Comparison of ENCODE assay signal across 8 cellular contexts in the genomic region with DNA sequence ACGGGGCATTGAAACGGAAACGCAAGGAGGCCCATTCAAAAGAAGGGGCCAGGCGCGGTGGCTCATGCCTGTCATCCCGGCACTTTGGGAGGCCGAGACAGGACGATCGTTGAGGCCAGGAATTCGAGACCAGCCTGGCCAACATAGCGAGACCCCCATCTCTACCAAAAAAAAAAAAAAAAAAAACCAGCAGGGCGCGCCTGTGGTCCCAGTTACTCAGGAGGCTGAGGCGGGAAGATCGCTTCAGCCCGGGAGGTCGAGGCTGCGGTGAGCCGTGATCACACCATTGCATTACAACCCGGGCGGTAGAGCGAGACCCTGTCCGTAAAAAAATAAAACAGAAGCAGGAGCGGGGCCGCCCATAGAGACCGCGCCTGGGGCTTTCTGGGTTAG. TPM values are rescaled to one million over a fixed set of nuclear protein-coding genes. Genes with fewer than 3 reads are reported as not detected.
DNase-seq lines count a peak whose midpoint lies in the region; ATAC-seq, FAIRE-seq and TF ChIP-seq lines count a peak whose summit lies in the region.

No MANE protein-coding gene starts in this region.

- no peaks in the 10 kb centered on the region for H4K20me1 ChIP-seq in GM12878 (ENCODE audit: control insufficient read depth, insufficient read depth)

- H3K27me3 ChIP-seq in ACC112 (ENCODE audit: insufficient read depth, low read length) (no peaks in the 10 kb centered on the region), GM12878 (replicated peaks in 1 of 2; ENCODE audit: control insufficient read depth in 2 of 2, insufficient read depth in 2 of 2, low read length in 1 of 2) (no peaks in the 10 kb centered on the region), mononuclear cell (ENCODE audit: insufficient read depth, low read length) (no peaks in the 10 kb centered on the region)

- FAIRE-seq in GM12878 (lab: Jason Lieb, UNC): peak; percentile 86

- H3K27ac ChIP-seq in ACC112 (ENCODE audit: low read depth, low read length) (peak overlapping the region; percentile 97), GM12878 (ENCODE audit: control insufficient read depth, insufficient read depth) (peak overlapping the region; percentile 91)

- TF ChIP-seq POLR2A in GM12878 (IDR thresholded peaks at IDR 0.05; ENCODE audit: low read depth, low read length): no peak

- TF ChIP-seq EP300 in GM12878 (IDR thresholded peaks at IDR 0.05; ENCODE audit: borderline replicate concordance in 1 of 2, control insufficient read depth in 1 of 2, low read depth in 2 of 2, low read length in 2 of 2): no peak

- peak overlapping the region; percentile 73 for H3K4me2 ChIP-seq in GM12878 (ENCODE audit: control insufficient read depth, insufficient read depth)

- intact Hi-C loops in GM12878 (cut with micrococcal nuclease; ENCODE audit: unreplicated experiment): loop anchor here (5.0 kb wide), 1 partner anchor 67 kb away; a partner anchor contains a TSS

- peaks cover 11% of the 10 kb centered on the region; the same call in 1 of the 2 replicates for H3K36me3 ChIP-seq in ACC112 (ENCODE audit: insufficient read depth, low read length)
- peaks cover 4 to 8% of the 10 kb centered on the region in 2 experiments; a peak in 3 of 4 replicates for H3K36me3 ChIP-seq in GM12878 (ENCODE audit: control insufficient read depth in 2 of 2, insufficient read depth in 2 of 2, low read length in 1 of 2)

- DNase-seq in GM12878 (ENCODE audit: low read depth, low spot score): no peak
- no peak for DNase-seq in GM03348 (ENCODE audit: low spot score)
- DNase-seq in AG08396 (ENCODE audit: low spot score): no peak
- no peak for DNase-seq in SHP77 treated with DMSO at 0.1 percent for 48 hours (lab: John Stamatoyannopoulos, UW)

- no peaks in the 10 kb centered on the region for H3K9me3 ChIP-seq in GM12878 (replicated peaks; ENCODE audit: control insufficient read depth, insufficient read depth, low read length)
- H3K9me3 ChIP-seq in mononuclear cell (ENCODE audit: low read depth, low read length): no peaks in the 10 kb centered on the region

- peak overlapping the region; percentile 88 for H3K9ac ChIP-seq in GM12878 (ENCODE audit: control insufficient read depth, insufficient read depth, low read length)

- TF ChIP-seq CTCF in GM12878 (IDR thresholded peaks at IDR 0.05 in 2 of 3, conservative IDR thresholded peaks at IDR 0.05 in 1 of 3; ENCODE audit: control insufficient read depth in 2 of 3, extremely low read depth in 1 of 3, insufficient read depth in 1 of 3, low read depth in 3 of 3, low read length in 3 of 3): no peak

- WGBS in GM12878 (ENCODE audit: insufficient coverage, insufficient replicate concordance, low lambda C conversion rate, missing lambda C conversion rate): under 1% methylated on average over 27 of the region's 27 CpGs

- SMC1A ChIA-PET in GM12878 (lab: Charles Lee; ENCODE audit: uncharacterized antibody, unreplicated experiment): no interaction called here

- BruUV-seq in GM12878 (replicated peaks; lab: Mats Ljungman, UMichigan): no TSS peak

- TF ChIP-seq RAD21 in GM12878 (IDR thresholded peaks at IDR 0.05; ENCODE audit: insufficient read depth, low read depth, low read length): no peak

- H3K4me3 ChIP-seq in ACC112 (ENCODE audit: low read depth, low read length) (peak overlapping the region; percentile 96), GM12878 (peak overlapping the region; percentile 97), mononuclear cell (ENCODE audit: low read length) (peak overlapping the region; percentile 90)

- ATAC-seq in HG02870 (IDR thresholded peaks at IDR 0.05; ENCODE audit: unreplicated experiment) (peak; percentile 15), GM12878 (no peak; the same call in 2 of the 3 replicates), GM18861 (IDR thresholded peaks at IDR 0.05; ENCODE audit: unreplicated experiment) (no peak)

- RAD21 ChIA-PET in GM12878 (lab: Charles Lee; ENCODE audit: unreplicated experiment): no interaction called here

- no peak overlapping the region for H2AFZ ChIP-seq in ACC112 (ENCODE audit: low read length, unreplicated experiment)
- H2AFZ ChIP-seq in GM12878 (ENCODE audit: control insufficient read depth, low read depth, low read length): peak overlapping the region; percentile 59

- H3K4me1 ChIP-seq in ACC112 (ENCODE audit: control insufficient read depth, insufficient read depth, low read length, unreplicated experiment) (peaks cover 41% of the 10 kb centered on the region), GM12878 (ENCODE audit: control insufficient read depth, insufficient read depth, low read length) (no peaks in the 10 kb centered on the region; the same call in 1 of the 2 replicates), mononuclear cell (ENCODE audit: insufficient read depth, low read length) (peaks cover 23% of the 10 kb centered on the region)

- POLR2A ChIA-PET in GM12878 (lab: Charles Lee): interaction anchor here (0.7 kb wide), 1 partner anchor 959 kb away, joined by 4 read pairs; no protein-coding TSS in a partner anchor

- peaks cover 20% of the 10 kb centered on the region for H3K79me2 ChIP-seq in ACC112 (ENCODE audit: control insufficient read depth, insufficient read depth, low read length, unreplicated experiment)
- H3K79me2 ChIP-seq in GM12878 (ENCODE audit: control insufficient read depth, insufficient read depth, low read length): peaks cover 15% of the 10 kb centered on the region

- in situ Hi-C loops in GM12878 (cut with MboI): no loop called here

- CTCF ChIA-PET in GM12878 (lab: Yijun Ruan, JAX): no interaction called here

TF ChIP-seq in GM12878, 131 proteins besides CTCF, POLR2A, EP300 and RAD21 (continues in another document):
- TF ChIP-seq SP1 (IDR thresholded peaks at IDR 0.05; ENCODE audit: low read depth, low read length): no peak

RNA-seq across cellular contexts. Expression of a gene that starts 0.4 kb away (rescaled TPM):
- total RNA-seq in GM12878 (2013; cell fraction: nucleolus; rRNA removed): 10.9 and 12.5 TPM in 2 replicates
- total RNA-seq in GM12878 (2014; rRNA removed): 64.9 and 68.7 TPM in 2 replicates
- total RNA-seq in GM12878 (2014; rRNA removed; fragmentation: Illumina TruSeq; extraction: Trizol): 46.7 and 52.4 TPM in 2 replicates
- total RNA-seq in GM12878 (2021): 49.7 and 50.3 TPM in 2 replicates
- polyA plus RNA-seq in GM12878 (2011; ENCODE audit: low read depth): 22.7 TPM
- polyA plus RNA-seq in GM12878 (2011; rRNA removed): 49.5 and 74.5 TPM in 2 replicates
- polyA plus RNA-seq in GM12878 (2011; cell fraction: cytosol; rRNA removed): 95.7 and 148 TPM in 2 replicates
- 108 and 119 TPM in 2 replicates for polyA plus RNA-seq in GM12878 (2011; cell fraction: nucleus; rRNA removed)
- 30.9 and 37.1 TPM in 2 replicates for polyA plus RNA-seq in GM12878 (2012)
- polyA plus RNA-seq in GM12878 (2014; fragmentation: Illumina TruSeq; extraction: Trizol): 11.5 and 33.9 TPM in 2 replicates
- 10 to 100 TPM; 23.9 to 40.5 TPM for polyA plus RNA-seq in GM12878 (2014; fragmentation: Nextera tagmentation; extraction: Ambion mirVana)
- 90.4 and 92.0 TPM in 2 replicates for polyA plus RNA-seq in GM12878 (2014; rRNA removed)
- polyA plus RNA-seq in GM12878 (2016; fragmentation: Nextera tagmentation; extraction: Ambion mirVana): 100 to 1,000 TPM; 109 to 115 TPM
- 20.5 and 33.2 TPM in 2 replicates for polyA minus RNA-seq in GM12878 (2011; rRNA and poly(A)+ RNA removed)
- 8.6 and 10.7 TPM in 2 replicates for polyA minus RNA-seq in GM12878 (2011; cell fraction: cytosol; rRNA and poly(A)+ RNA removed)
- 6.3 and 10.5 TPM in 2 replicates for polyA minus RNA-seq in GM12878 (2011; cell fraction: nucleus; rRNA and poly(A)+ RNA removed)
- 14.3 TPM for total RNA-seq in mononuclear cell

RNA-seq across cellular contexts. Expression of a gene that starts 13.4 kb away (rescaled TPM):
- not detected in 2 replicates for total RNA-seq in GM12878 (2013; cell fraction: nucleolus; rRNA removed)
- total RNA-seq in GM12878 (2014; rRNA removed) (not detected in 2 replicates), GM12878 (2014; rRNA removed; fragmentation: Illumina TruSeq; extraction: Trizol) (not detected in 2 replicates), GM12878 (2021) (0.15 TPM in 1 of 2 replicates, not detected in the other), mononuclear cell (not detected)
- polyA plus RNA-seq in GM12878 (2011; ENCODE audit: low read depth): not detected
- polyA plus RNA-seq in GM12878 (2011; rRNA removed) (not detected in 2 replicates), GM12878 (2014; fragmentation: Illumina TruSeq; extraction: Trizol) (not detected in 2 replicates), GM12878 (2014; fragmentation: Nextera tagmentation; extraction: Ambion mirVana) (under 1 TPM in 1 of 2 experiments, not detected in 1; 0.04 TPM), GM12878 (2014; rRNA removed) (not detected in 2 replicates), GM12878 (2016; fragmentation: Nextera tagmentation; extraction: Ambion mirVana) (not detected)
- polyA plus RNA-seq in GM12878 (2011; cell fraction: cytosol; rRNA removed): not detected in 2 replicates
- polyA plus RNA-seq in GM12878 (2011; cell fraction: nucleus; rRNA removed): not detected in 2 replicates
- 0.07 and 0.09 TPM in 2 replicates for polyA plus RNA-seq in GM12878 (2012)
- polyA minus RNA-seq in GM12878 (2011; rRNA and poly(A)+ RNA removed): not detected in 2 replicates
- polyA minus RNA-seq in GM12878 (2011; cell fraction: cytosol; rRNA and poly(A)+ RNA removed): 0.53 and 1.9 TPM in 2 replicates
- 0.12 TPM in 1 of 2 replicates, not detected in the other for polyA minus RNA-seq in GM12878 (2011; cell fraction: nucleus; rRNA and poly(A)+ RNA removed)

RNA-seq across cellular contexts. Expression of a gene that starts 38.9 kb away (rescaled TPM):
- 15.1 and 16.9 TPM in 2 replicates for total RNA-seq in GM12878 (2013; cell fraction: nucleolus; rRNA removed)
- 11.0 and 13.8 TPM in 2 replicates for total RNA-seq in GM12878 (2014; rRNA removed)
- 3.3 and 4.0 TPM in 2 replicates for total RNA-seq in GM12878 (2014; rRNA removed; fragmentation: Illumina TruSeq; extraction: Trizol)
- 24.3 and 24.5 TPM in 2 replicates for total RNA-seq in GM12878 (2021)
- 3.0 TPM for polyA plus RNA-seq in GM12878 (2011; ENCODE audit: low read depth)
- polyA plus RNA-seq in GM12878 (2011; rRNA removed): 2.2 and 3.5 TPM in 2 replicates
- polyA plus RNA-seq in GM12878 (2011; cell fraction: cytosol; rRNA removed): 4.0 and 5.5 TPM in 2 replicates
- polyA plus RNA-seq in GM12878 (2011; cell fraction: nucleus; rRNA removed): 27.4 and 48.1 TPM in 2 replicates
- polyA plus RNA-seq in GM12878 (2012): 10.2 and 16.3 TPM in 2 replicates
- 0.82 and 3.0 TPM in 2 replicates for polyA plus RNA-seq in GM12878 (2014; fragmentation: Illumina TruSeq; extraction: Trizol)
- polyA plus RNA-seq in GM12878 (2014; fragmentation: Nextera tagmentation; extraction: Ambion mirVana): under 1 TPM; 0.10 to 0.26 TPM
- 11.9 and 17.0 TPM in 2 replicates for polyA plus RNA-seq in GM12878 (2014; rRNA removed)
- 1 to 10 TPM; 1.3 to 1.4 TPM for polyA plus RNA-seq in GM12878 (2016; fragmentation: Nextera tagmentation; extraction: Ambion mirVana)
- polyA minus RNA-seq in GM12878 (2011; rRNA and poly(A)+ RNA removed): 1.8 and 5.4 TPM in 2 replicates
- 4.8 and 6.5 TPM in 2 replicates for polyA minus RNA-seq in GM12878 (2011; cell fraction: cytosol; rRNA and poly(A)+ RNA removed)
- polyA minus RNA-seq in GM12878 (2011; cell fraction: nucleus; rRNA and poly(A)+ RNA removed): 3.6 and 8.4 TPM in 2 replicates
- 36.3 TPM for total RNA-seq in mononuclear cell
